ENCODE assay signal across 8 cellular contexts in genomic region chr7:129825554-129826267, GRCh38.
DNase-seq lines count a peak whose midpoint lies in the region; ATAC-seq and TF ChIP-seq lines count a peak whose summit lies in the region.

No MANE protein-coding gene starts in this region.

- H3K4me3 Mint-ChIP-seq in glutamatergic neuron (ENCODE audit: unreplicated experiment), result peak overlapping the region; percentile 80

- WGBS in thymus, result 7% methylated on average over 58 of the region's 58 CpGs

- no peaks in the 10 kb centered on the region for H3K27me3 ChIP-seq in Karpas-422 (ENCODE audit: low read length)
- H3K27me3 ChIP-seq in SJSA1 (replicated peaks), result no peaks in the 10 kb centered on the region
- no peaks in the 10 kb centered on the region for H3K27me3 ChIP-seq in osteoblast (ENCODE audit: insufficient read depth, low read length)
- H3K27me3 ChIP-seq in thymus (ENCODE audit: control insufficient read depth, insufficient read depth), result no peaks in the 10 kb centered on the region

- peaks cover 10% of the 10 kb centered on the region for H3K9me3 Mint-ChIP-seq in glutamatergic neuron (ENCODE audit: unreplicated experiment)

- H3K79me2 ChIP-seq in Karpas-422 (ENCODE audit: low read length), result no peaks in the 10 kb centered on the region
- H3K79me2 ChIP-seq in osteoblast (ENCODE audit: insufficient read depth, low read length), result no peaks in the 10 kb centered on the region

- H3K36me3 ChIP-seq in Karpas-422 (ENCODE audit: insufficient read depth, low read length) (no peaks in the 10 kb centered on the region), SJSA1 (no peaks in the 10 kb centered on the region), osteoblast (ENCODE audit: insufficient read depth, low read length) (no peaks in the 10 kb centered on the region), thymus (ENCODE audit: control insufficient read depth, insufficient read depth) (no peaks in the 10 kb centered on the region)

- peaks cover 22% of the 10 kb centered on the region for H3K4me1 Mint-ChIP-seq in glutamatergic neuron (ENCODE audit: low read depth, unreplicated experiment)

- H3K4me1 ChIP-seq in Karpas-422 (ENCODE audit: low read length) (peaks cover 25% of the 10 kb centered on the region), SJSA1 (replicated peaks) (peaks cover 30% of the 10 kb centered on the region), osteoblast (ENCODE audit: insufficient read depth, low read length) (peaks cover 12% of the 10 kb centered on the region), thymus (ENCODE audit: control insufficient read depth, insufficient read depth, low read length) (peaks cover 3% of the 10 kb centered on the region)

- DNase-seq in EH (ENCODE audit: low read depth), result peak; percentile 71
- peak; percentile 93 for DNase-seq in Karpas-422
- DNase-seq in SJSA1 (ENCODE audit: low read depth in 1 of 2, low spot score in 2 of 2), result peak; percentile 90 to 95
- DNase-seq in activated naive CD4-positive, alpha-beta T cell treated with anti-CD3 and anti-CD28 coated beads, Interleukin-2, amount 50 U/mL, for 16 hours, result peak; percentile 90
- DNase-seq in glutamatergic neuron, result peak; percentile 95
- DNase-seq in osteoblast (ENCODE audit: insufficient read length, low spot score, missing footprints), result peak; percentile 97

- H3K27ac Mint-ChIP-seq in glutamatergic neuron (ENCODE audit: unreplicated experiment), result peak overlapping the region; percentile 81

- H3K9me3 ChIP-seq in Karpas-422 (ENCODE audit: low read length) (no peaks in the 10 kb centered on the region), SJSA1 (replicated peaks) (no peaks in the 10 kb centered on the region), osteoblast (ENCODE audit: low read depth, low read length) (no peaks in the 10 kb centered on the region), thymus (ENCODE audit: control insufficient read depth) (no peaks in the 10 kb centered on the region)

- H3K36me3 Mint-ChIP-seq in glutamatergic neuron (ENCODE audit: unreplicated experiment), result no peaks in the 10 kb centered on the region

- peak; percentile 100 for TF ChIP-seq CTCF in glutamatergic neuron (IDR thresholded peaks at IDR 0.05; ENCODE audit: partially characterized antibody, unreplicated experiment)
- peak; percentile 28 for TF ChIP-seq CTCF in osteoblast (IDR thresholded peaks at IDR 0.05; ENCODE audit: extremely low read depth, low read depth, low read length)

- no peaks in the 10 kb centered on the region for H4K20me1 ChIP-seq in Karpas-422 (ENCODE audit: insufficient read depth, low read depth, low read length)
- H4K20me1 ChIP-seq in osteoblast (ENCODE audit: insufficient read depth, low read length), result no peaks in the 10 kb centered on the region

- H3K4me3 ChIP-seq in Karpas-422 (ENCODE audit: low read length) (peak overlapping the region; percentile 85), SJSA1 (peak overlapping the region; percentile 57), osteoblast (ENCODE audit: insufficient read depth, low read length) (peak overlapping the region; percentile 84), thymus (ENCODE audit: low read length) (peak overlapping the region; percentile 53)

- H3K27ac ChIP-seq in Karpas-422 (ENCODE audit: low read length) (no peak overlapping the region), SJSA1 (peak overlapping the region; percentile 86), osteoblast (ENCODE audit: low read depth, low read length) (peak overlapping the region; percentile 33), thymus (ENCODE audit: low read depth) (no peak overlapping the region)

- peaks cover 11% of the 10 kb centered on the region for H3K27me3 Mint-ChIP-seq in glutamatergic neuron (ENCODE audit: unreplicated experiment)

- peak; percentile 49 for ATAC-seq in GM21786 (IDR thresholded peaks at IDR 0.05; ENCODE audit: unreplicated experiment)

- H3K9me2 ChIP-seq in Karpas-422 (replicated peaks; ENCODE audit: insufficient read depth, low read length), result no peaks in the 10 kb centered on the region

- peak overlapping the region; percentile 67 for H2AFZ ChIP-seq in Karpas-422 (ENCODE audit: low read length)
- peak overlapping the region; percentile 84 for H2AFZ ChIP-seq in osteoblast (ENCODE audit: low read length)

- peak overlapping the region; percentile 97 for H3K4me2 ChIP-seq in Karpas-422 (ENCODE audit: low read depth, low read length, poor library complexity, severe bottlenecking)
- peak overlapping the region; percentile 97 for H3K4me2 ChIP-seq in osteoblast (ENCODE audit: insufficient read depth, low read length)

- peak overlapping the region; percentile 61 for H3K9ac ChIP-seq in Karpas-422 (ENCODE audit: low read length)

Comparison
In these comparisons a context has a peak if more than half of its experiments do, and no peak if none do; other contexts are left out.
1. H3K27ac ChIP-seq: peak in SJSA1 (single experiment) and osteoblast (single experiment); none in Karpas-422 (single experiment) and thymus (single experiment).
2. Peak in every context shown above with its lines, with median percentiles within 50 percentile points of each other: DNase-seq and H3K4me3 ChIP-seq.